15 cellular contexts compared by ENCODE assay signal in genomic region chr11:68543594-68543993, GRCh38.
DNase-seq lines count a peak whose midpoint lies in the region; ATAC-seq and TF ChIP-seq lines count a peak whose summit lies in the region.
"Had no signal": no experiment of that assay in that cellular context is flagged by ENCODE, and none has a peak within 500 bp of the region (broad histone marks: within the 10 kb centered on the region; RNA-seq: fewer than 3 reads in every experiment).

No MANE protein-coding gene starts in this region.

- H3K36me3 Mint-ChIP-seq in Caco-2 (ENCODE audit: insufficient read depth, unreplicated experiment): peaks cover 91% of the 10 kb centered on the region

- H3K4me3 Mint-ChIP-seq in Caco-2 (ENCODE audit: unreplicated experiment): no peak overlapping the region

- no peak overlapping the region for H3K4me2 ChIP-seq in IMR-90 (ENCODE audit: low read depth, low read length)

- DNase-seq in Caco-2 (no peak), IMR-90 (no peak), fibroblast of villous mesenchyme (ENCODE audit: low read depth) (peak; percentile 47), T-helper 9 cell (no peak), NCI-H128 (lab: John Stamatoyannopoulos, UW; ENCODE audit: unreplicated experiment) (no peak)
- DNase-seq: activated CD4-positive, alpha-beta T cell treated with anti-CD3 and anti-CD28 coated beads, Interleukin-2, amount 50 U/mL, for 1 hour; DMS79; NCI-H1694; NCI-H446; SHP77 treated with DMSO at 0.1 percent for 48 hours had no signal

- BruUV-seq in Caco-2 (replicated peaks; lab: Mats Ljungman, UMichigan) (no TSS peak), IMR-90 (replicated peaks; lab: Mats Ljungman, UMichigan) (no TSS peak)

- no peak overlapping the region for H4K8ac ChIP-seq in IMR-90 (ENCODE audit: low read depth in 2 of 2, low read length in 2 of 2)

- H3K9ac ChIP-seq in IMR-90 (ENCODE audit: low read depth, low read length) (no peak overlapping the region), rectal smooth muscle tissue (ENCODE audit: low read length) (no peak overlapping the region)

- no peak overlapping the region for H2AK9ac ChIP-seq in IMR-90 (replicated peaks; ENCODE audit: low read depth, low read length, poor library complexity)

- no peaks in the 10 kb centered on the region for H3K9me3 Mint-ChIP-seq in Caco-2 (ENCODE audit: unreplicated experiment)
- H3K9me3 Mint-ChIP-seq: activated T-helper 2 cell treated with anti-CD3 and anti-CD28 coated beads, Interferon-gamma antibody, Interleukin-2, Interleukin-4, amounts not matched to agents 10 μg/mL and 5 μg/mL and 100 μg/mL, durations not matched to agents 14 hours and 24 hours and 36 hours had no signal

- H3K9me1 ChIP-seq in IMR-90 (ENCODE audit: insufficient read depth, low read length): peaks cover 38% of the 10 kb centered on the region

- no peak overlapping the region for H2AFZ ChIP-seq in IMR-90 (replicated peaks; ENCODE audit: low read length, poor library complexity)

- 0 out of 2 replicates have a peak overlapping the region, but pooled peaks have one; percentile 60 for H2AK5ac ChIP-seq in IMR-90 (ENCODE audit: low read depth, low read length)

- H3K4me3 ChIP-seq in Caco-2 (ENCODE audit: low read depth, low read length) (no peak overlapping the region), IMR-90 (ENCODE audit: insufficient read depth, low read depth, low read length) (no peak overlapping the region), fibroblast of villous mesenchyme (ENCODE audit: low read depth, low read length) (no peak overlapping the region), rectal smooth muscle tissue (ENCODE audit: low read length) (no peak overlapping the region)
- H3K4me3 ChIP-seq: BLaER1 treated with 17β-estradiol and CSF1 and Interleukin-3, amounts not matched to agents 10 nM and 100 nM; prostate gland had no signal

- dilution Hi-C loops in IMR-90 (cut with HindIII; ENCODE audit: low sequenced_read_pairs, unreplicated experiment): no loop called here

- H3K27ac ChIP-seq in IMR-90 (ENCODE audit: insufficient read depth, low read length): no peak overlapping the region
- H3K27ac ChIP-seq in rectal smooth muscle tissue (ENCODE audit: low read depth, low read length): peak overlapping the region; percentile 19
- H3K27ac ChIP-seq: BLaER1 treated with 17β-estradiol and CSF1 and Interleukin-3, amounts not matched to agents 10 nM and 100 nM; prostate gland had no signal

- H3K56ac ChIP-seq in IMR-90 (ENCODE audit: extremely low read depth, insufficient read depth, low read length): no peak overlapping the region

- no peak overlapping the region for H3K14ac ChIP-seq in IMR-90 (replicated peaks; ENCODE audit: low read depth, low read length)

- CTCF ChIA-PET in Caco-2 (lab: Charles Lee) (no interaction called here), IMR-90 (lab: Yijun Ruan, JAX) (no interaction called here)

- H4K91ac ChIP-seq in IMR-90 (ENCODE audit: insufficient read depth, low read depth, low read length): no peak overlapping the region

- ATAC-seq in IMR-90 (ENCODE audit: low read depth) (no peak), GM21529 (IDR thresholded peaks at IDR 0.05; ENCODE audit: unreplicated experiment) (no peak)

- H3K27me3 ChIP-seq in Caco-2 (replicated peaks; ENCODE audit: control insufficient read depth, insufficient read depth, low read length) (no peaks in the 10 kb centered on the region), IMR-90 (ENCODE audit: control insufficient read depth, insufficient read depth, low read length) (no peaks in the 10 kb centered on the region), rectal smooth muscle tissue (ENCODE audit: control insufficient read depth, insufficient read depth, low read length) (no peaks in the 10 kb centered on the region)
- H3K27me3 ChIP-seq: BLaER1 treated with 17β-estradiol and CSF1 and Interleukin-3, amounts not matched to agents 10 nM and 100 nM had no signal

- H3K18ac ChIP-seq in IMR-90 (ENCODE audit: low read depth, low read length): no peak overlapping the region

- no peak overlapping the region for H2BK15ac ChIP-seq in IMR-90 (ENCODE audit: low read depth, low read length)

- TF ChIP-seq POLR2A in IMR-90 (IDR thresholded peaks at IDR 0.05; ENCODE audit: low read depth, low read length): no peak

- 87% methylated on average over 3 of the region's 8 CpGs; no CpG with 5 or more reads in 1 of the 2 experiments for WGBS in IMR-90 (ENCODE audit: extremely low coverage in 2 of 2, insufficient read length in 1 of 2), 2 experiments

- TF ChIP-seq RAD21 in IMR-90 (IDR thresholded peaks at IDR 0.05; ENCODE audit: low read length): no peak

- H2BK20ac ChIP-seq in IMR-90 (ENCODE audit: low read depth, low read length): no peak overlapping the region

- no peak overlapping the region for H4K5ac ChIP-seq in IMR-90 (ENCODE audit: low read depth, low read length)

- TF ChIP-seq CTCF in Caco-2 (IDR thresholded peaks at IDR 0.05; ENCODE audit: insufficient read depth in 1 of 2, low read depth in 1 of 2, low read length in 1 of 2, severe bottlenecking in 1 of 2, unreplicated experiment in 1 of 2) (no peak), IMR-90 (conservative IDR thresholded peaks at IDR 0.05; ENCODE audit: low read depth, low read length) (no peak), fibroblast of villous mesenchyme (IDR thresholded peaks at IDR 0.05; ENCODE audit: insufficient read depth, low read depth, low read length) (no peak)

- intact Hi-C loops in Caco-2 (cut with micrococcal nuclease; ENCODE audit: unreplicated experiment): no loop called here
- intact Hi-C loops in IMR-90 (cut with micrococcal nuclease): no loop called here

- 0 out of 2 replicates have a peak overlapping the region, but pooled peaks have one; percentile 23 for H3K23ac ChIP-seq in IMR-90 (ENCODE audit: low read depth, low read length)

- H2BK5ac ChIP-seq in IMR-90 (ENCODE audit: low read depth, low read length, poor library complexity, severe bottlenecking): no peak overlapping the region

- H3K36me3 ChIP-seq in Caco-2 (ENCODE audit: control insufficient read depth, insufficient read depth, low read length): peaks cover 11% of the 10 kb centered on the region
- peaks cover 38% of the 10 kb centered on the region for H3K36me3 ChIP-seq in IMR-90 (ENCODE audit: control insufficient read depth, insufficient read depth, low read length)
- H3K36me3 ChIP-seq in rectal smooth muscle tissue (ENCODE audit: control insufficient read depth, insufficient read depth, low read length): peaks cover 10% of the 10 kb centered on the region
- H3K36me3 ChIP-seq: prostate gland had no signal

- H3K4me1 ChIP-seq in Caco-2: no peaks in the 10 kb centered on the region
- H3K4me1 ChIP-seq in IMR-90 (ENCODE audit: control insufficient read depth, insufficient read depth, low read length): peaks cover 9% of the 10 kb centered on the region
- peaks cover 16% of the 10 kb centered on the region for H3K4me1 ChIP-seq in rectal smooth muscle tissue (ENCODE audit: control insufficient read depth, insufficient read depth, low read length)

- H3K9me3 ChIP-seq in Caco-2: no peaks in the 10 kb centered on the region
- H3K9me3 ChIP-seq in IMR-90 (ENCODE audit: control insufficient read depth, insufficient read depth, low read length): no peaks in the 10 kb centered on the region
- H3K9me3 ChIP-seq: BLaER1 treated with 17β-estradiol and CSF1 and Interleukin-3, amounts not matched to agents 10 nM and 100 nM; prostate gland had no signal

- H3K4me1 Mint-ChIP-seq in Caco-2 (ENCODE audit: low read depth, unreplicated experiment): peaks cover 23% of the 10 kb centered on the region

- no peak overlapping the region for H2BK120ac ChIP-seq in IMR-90 (ENCODE audit: low read depth, low read length)

- no peak overlapping the region; the same call in 1 of the 2 replicates for H3K4ac ChIP-seq in IMR-90 (ENCODE audit: low read depth, low read length)

- in situ Hi-C loops in IMR-90 (cut with MboI; ENCODE audit: low sequenced_read_pairs): no loop called here

- H3K27me3 Mint-ChIP-seq in Caco-2 (ENCODE audit: insufficient read depth, unreplicated experiment): no peaks in the 10 kb centered on the region

- POLR2A ChIA-PET in Caco-2 (lab: Charles Lee): no interaction called here
- POLR2A ChIA-PET in IMR-90 (lab: Charles Lee; ENCODE audit: unreplicated experiment): interaction anchor here (0.6 kb wide), 1 partner anchor 15 kb away, joined by 8 read pairs; no protein-coding TSS in a partner anchor

- peaks cover 66 to 81% of the 10 kb centered on the region in 2 experiments for H3K79me1 ChIP-seq in IMR-90 (ENCODE audit: low read depth in 1 of 2, low read length in 2 of 2)

- H3K27ac Mint-ChIP-seq in Caco-2 (ENCODE audit: unreplicated experiment): peak overlapping the region; percentile 56
- H3K27ac Mint-ChIP-seq: activated T-helper 2 cell treated with anti-CD3 and anti-CD28 coated beads, Interferon-gamma antibody, Interleukin-2, Interleukin-4, amounts not matched to agents 10 μg/mL and 5 μg/mL and 100 μg/mL, durations not matched to agents 14 hours and 24 hours and 36 hours had no signal

- H4K20me1 ChIP-seq in IMR-90 (ENCODE audit: insufficient read depth, low read length): peaks cover 60% of the 10 kb centered on the region

TF ChIP-seq in IMR-90, 13 proteins besides CTCF, POLR2A, EP300 and RAD21:
- TF ChIP-seq CEBPB (IDR thresholded peaks at IDR 0.05; ENCODE audit: low read depth, low read length) (no peak), RCOR1 (IDR thresholded peaks at IDR 0.05; ENCODE audit: insufficient replicate concordance, low read length) (no peak), BHLHE40 (IDR thresholded peaks at IDR 0.05; ENCODE audit: low read depth, low read length) (no peak), RFX5 (IDR thresholded peaks at IDR 0.05; ENCODE audit: low read depth, low read length) (no peak), FOS (IDR thresholded peaks at IDR 0.05; ENCODE audit: low read depth, low read length) (no peak), MXI1 (IDR thresholded peaks at IDR 0.05; ENCODE audit: borderline replicate concordance, low read depth, low read length) (no peak), ELK1 (IDR thresholded peaks at IDR 0.05; ENCODE audit: borderline replicate concordance, low read depth, low read length) (no peak), MAZ (IDR thresholded peaks at IDR 0.05; ENCODE audit: borderline replicate concordance, low read depth, low read length) (no peak), CHD1 (IDR thresholded peaks at IDR 0.05; ENCODE audit: low read depth, low read length) (no peak)
TF ChIP-seq in IMR-90: peak in this region for 0.
